ENCODE assay signal across 35 cellular contexts in the genomic region with DNA sequence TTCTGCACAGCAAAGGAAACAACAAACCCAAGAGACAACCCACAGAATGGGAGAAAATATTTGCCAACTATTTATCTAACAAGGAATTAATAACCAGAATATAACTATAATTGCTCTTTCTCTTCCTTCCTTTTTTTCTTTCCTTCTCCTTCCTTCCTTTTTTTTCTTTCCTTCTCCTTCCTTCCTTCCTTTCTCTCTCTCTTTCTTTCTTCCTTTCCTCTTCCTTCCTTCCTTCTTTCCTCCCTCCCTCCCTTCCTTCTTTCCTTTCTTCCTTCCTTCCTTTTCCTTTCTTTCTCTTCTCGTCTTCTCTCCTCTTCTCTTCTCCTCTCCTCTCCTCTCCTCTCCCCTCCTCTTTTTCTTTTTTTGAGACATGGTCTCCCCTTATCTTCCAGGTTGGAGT.
"Had no signal": no experiment of that assay in that cellular context is flagged by ENCODE, and none has a peak within 500 bp of the region (broad histone marks: within the 10 kb centered on the region; RNA-seq: fewer than 3 reads in every experiment).

No MANE protein-coding gene starts in this region.

- H3K4me2 ChIP-seq: KMS-11 had no signal

- H3K4me3 ChIP-seq: MG63 had no signal

- H3K9ac ChIP-seq: KMS-11 had no signal

- H3K27ac ChIP-seq: KMS-11 had no signal

- H3K36me3 ChIP-seq: MG63 had no signal

- H3K27me3 ChIP-seq: MG63 had no signal

- DNase-seq: Karpas-422, Kasumi-1, MG63, MM.1S, MV-4-11, NCI-H1048, NCI-H1092, NCI-H1092 treated with DMSO at 0.1 percent for 48 hours, NCI-H1105, NCI-H1105 treated with DMSO at 0.1 percent for 48 hours, NCI-H1417, NCI-H1417 treated with DMSO at 0.1 percent for 48 hours, NCI-H1436, NCI-H1436 treated with DMSO at 0.1 percent for 48 hours, NCI-H146, NCI-H1694, NCI-H1694 treated with DMSO at 0.1 percent for 48 hours, NCI-H187, NCI-H187 treated with DMSO at 0.1 percent for 48 hours, NCI-H1930, NCI-H2029, NCI-H2029 treated with DMSO at 0.1 percent for 48 hours, NCI-H2081, NCI-H2081 treated with DMSO at 0.1 percent for 48 hours, NCI-H2107, NCI-H2171, NCI-H2171 treated with DMSO at 0.1 percent for 48 hours, NCI-H2227 treated with DMSO at 0.1 percent for 48 hours, NCI-H226, NCI-H345, NCI-H446, NCI-H446 treated with DMSO at 0.1 percent for 48 hours, NCI-H510A, NCI-H510A treated with DMSO at 0.1 percent for 48 hours had no signal
